In genomic region chr2:37588316-37588777, GRCh38 we compare ENCODE assay signal across 1 cellular context.
TF ChIP-seq lines count a peak whose summit lies in the region.

No MANE protein-coding gene starts in this region.

TF ChIP-seq in HCT116, 20 proteins besides CTCF, POLR2A, EP300 and RAD21 (continued from another document):
- TF ChIP-seq REST (IDR thresholded peaks at IDR 0.05; ENCODE audit: low read depth) (no peak), ZNF274 (IDR thresholded peaks at IDR 0.05; ENCODE audit: low read depth, low read length) (no peak), CBX3 (IDR thresholded peaks at IDR 0.05; ENCODE audit: low read depth) (peak; percentile 87), ZFX (IDR thresholded peaks at IDR 0.05) (no peak), EZH2 (IDR thresholded peaks at IDR 0.05) (no peak), JUND (IDR thresholded peaks at IDR 0.05) (peak; percentile 90), MAX (IDR thresholded peaks at IDR 0.05) (peak; percentile 21; the same call in 1 of the 2 replicates), ELF1 (IDR thresholded peaks at IDR 0.05; ENCODE audit: borderline replicate concordance, low read depth) (no peak), SP1 (IDR thresholded peaks at IDR 0.05; ENCODE audit: low read depth) (peak; percentile 83), SRF (IDR thresholded peaks at IDR 0.05; ENCODE audit: low read depth) (no peak; the same call in 1 of the 2 replicates), YY1 (IDR thresholded peaks at IDR 0.05; ENCODE audit: extremely low read depth, insufficient replicate concordance, low read depth, low read length) (no peak), CEBPB (IDR thresholded peaks at IDR 0.05; ENCODE audit: low read depth) (0 out of 2 replicates have a peak, but pooled peaks have one; percentile 48), FOSL1 (IDR thresholded peaks at IDR 0.05; ENCODE audit: low read depth) (peak; percentile 82), ZBTB33 (IDR thresholded peaks at IDR 0.05; ENCODE audit: extremely low read depth, insufficient replicate concordance, low read length) (no peak), EGR1 (IDR thresholded peaks at IDR 0.05; ENCODE audit: low read depth) (no peak), TCF7L2 (IDR thresholded peaks at IDR 0.05; ENCODE audit: borderline replicate concordance, extremely low read depth, insufficient read depth, insufficient read length) (peak; percentile 16), POLR2AphosphoS5 (IDR thresholded peaks at IDR 0.05; ENCODE audit: low read depth, low read length) (peak; percentile 64), EZH2phosphoT487 (IDR thresholded peaks at IDR 0.05; ENCODE audit: borderline replicate concordance) (no peak), SIN3A (IDR thresholded peaks at IDR 0.05; ENCODE audit: low read depth) (no peak)
TF ChIP-seq in HCT116: peak in this region for 8.
